1 cellular context compared by ENCODE assay signal in the genomic region with DNA sequence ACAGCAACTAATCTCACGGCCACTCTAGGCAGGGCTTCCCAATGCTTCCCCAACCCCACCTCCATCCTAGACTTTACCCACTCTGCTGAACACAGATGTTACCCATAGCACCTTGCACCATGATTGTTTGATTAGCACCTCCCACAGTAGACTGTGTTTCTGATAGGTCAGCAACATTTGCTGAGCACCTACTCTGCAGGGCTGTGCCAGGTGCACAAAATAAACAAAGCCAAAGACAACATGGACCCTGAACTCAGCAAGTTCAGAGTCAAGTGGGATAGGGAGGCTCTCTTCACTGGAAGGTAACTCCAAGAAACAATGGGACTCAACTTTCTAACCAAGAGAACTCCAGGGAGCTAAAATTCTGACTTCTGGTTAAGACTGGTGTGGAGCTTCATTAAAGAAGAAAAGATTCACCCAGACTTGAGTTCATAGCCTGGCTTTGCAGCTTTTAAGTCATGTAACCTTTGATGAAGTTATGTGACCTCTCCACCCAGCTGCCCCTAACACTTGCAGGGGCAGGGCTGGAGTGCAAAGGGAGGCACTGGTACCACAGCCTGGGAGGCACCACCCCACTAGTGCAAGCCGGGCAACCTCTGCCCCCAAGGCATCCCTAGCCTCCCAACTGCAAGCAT.
A peak's percentile ranks its signal among the peaks of the same experiment; 100 is the strongest.
TF ChIP-seq lines count a peak whose summit lies in the region.

No MANE protein-coding gene starts in this region.

TF ChIP-seq in HepG2, 621 proteins besides CTCF, POLR2A, EP300 and RAD21 (continued from another document and continues in another):
- TF ChIP-seq, protein P1, sequence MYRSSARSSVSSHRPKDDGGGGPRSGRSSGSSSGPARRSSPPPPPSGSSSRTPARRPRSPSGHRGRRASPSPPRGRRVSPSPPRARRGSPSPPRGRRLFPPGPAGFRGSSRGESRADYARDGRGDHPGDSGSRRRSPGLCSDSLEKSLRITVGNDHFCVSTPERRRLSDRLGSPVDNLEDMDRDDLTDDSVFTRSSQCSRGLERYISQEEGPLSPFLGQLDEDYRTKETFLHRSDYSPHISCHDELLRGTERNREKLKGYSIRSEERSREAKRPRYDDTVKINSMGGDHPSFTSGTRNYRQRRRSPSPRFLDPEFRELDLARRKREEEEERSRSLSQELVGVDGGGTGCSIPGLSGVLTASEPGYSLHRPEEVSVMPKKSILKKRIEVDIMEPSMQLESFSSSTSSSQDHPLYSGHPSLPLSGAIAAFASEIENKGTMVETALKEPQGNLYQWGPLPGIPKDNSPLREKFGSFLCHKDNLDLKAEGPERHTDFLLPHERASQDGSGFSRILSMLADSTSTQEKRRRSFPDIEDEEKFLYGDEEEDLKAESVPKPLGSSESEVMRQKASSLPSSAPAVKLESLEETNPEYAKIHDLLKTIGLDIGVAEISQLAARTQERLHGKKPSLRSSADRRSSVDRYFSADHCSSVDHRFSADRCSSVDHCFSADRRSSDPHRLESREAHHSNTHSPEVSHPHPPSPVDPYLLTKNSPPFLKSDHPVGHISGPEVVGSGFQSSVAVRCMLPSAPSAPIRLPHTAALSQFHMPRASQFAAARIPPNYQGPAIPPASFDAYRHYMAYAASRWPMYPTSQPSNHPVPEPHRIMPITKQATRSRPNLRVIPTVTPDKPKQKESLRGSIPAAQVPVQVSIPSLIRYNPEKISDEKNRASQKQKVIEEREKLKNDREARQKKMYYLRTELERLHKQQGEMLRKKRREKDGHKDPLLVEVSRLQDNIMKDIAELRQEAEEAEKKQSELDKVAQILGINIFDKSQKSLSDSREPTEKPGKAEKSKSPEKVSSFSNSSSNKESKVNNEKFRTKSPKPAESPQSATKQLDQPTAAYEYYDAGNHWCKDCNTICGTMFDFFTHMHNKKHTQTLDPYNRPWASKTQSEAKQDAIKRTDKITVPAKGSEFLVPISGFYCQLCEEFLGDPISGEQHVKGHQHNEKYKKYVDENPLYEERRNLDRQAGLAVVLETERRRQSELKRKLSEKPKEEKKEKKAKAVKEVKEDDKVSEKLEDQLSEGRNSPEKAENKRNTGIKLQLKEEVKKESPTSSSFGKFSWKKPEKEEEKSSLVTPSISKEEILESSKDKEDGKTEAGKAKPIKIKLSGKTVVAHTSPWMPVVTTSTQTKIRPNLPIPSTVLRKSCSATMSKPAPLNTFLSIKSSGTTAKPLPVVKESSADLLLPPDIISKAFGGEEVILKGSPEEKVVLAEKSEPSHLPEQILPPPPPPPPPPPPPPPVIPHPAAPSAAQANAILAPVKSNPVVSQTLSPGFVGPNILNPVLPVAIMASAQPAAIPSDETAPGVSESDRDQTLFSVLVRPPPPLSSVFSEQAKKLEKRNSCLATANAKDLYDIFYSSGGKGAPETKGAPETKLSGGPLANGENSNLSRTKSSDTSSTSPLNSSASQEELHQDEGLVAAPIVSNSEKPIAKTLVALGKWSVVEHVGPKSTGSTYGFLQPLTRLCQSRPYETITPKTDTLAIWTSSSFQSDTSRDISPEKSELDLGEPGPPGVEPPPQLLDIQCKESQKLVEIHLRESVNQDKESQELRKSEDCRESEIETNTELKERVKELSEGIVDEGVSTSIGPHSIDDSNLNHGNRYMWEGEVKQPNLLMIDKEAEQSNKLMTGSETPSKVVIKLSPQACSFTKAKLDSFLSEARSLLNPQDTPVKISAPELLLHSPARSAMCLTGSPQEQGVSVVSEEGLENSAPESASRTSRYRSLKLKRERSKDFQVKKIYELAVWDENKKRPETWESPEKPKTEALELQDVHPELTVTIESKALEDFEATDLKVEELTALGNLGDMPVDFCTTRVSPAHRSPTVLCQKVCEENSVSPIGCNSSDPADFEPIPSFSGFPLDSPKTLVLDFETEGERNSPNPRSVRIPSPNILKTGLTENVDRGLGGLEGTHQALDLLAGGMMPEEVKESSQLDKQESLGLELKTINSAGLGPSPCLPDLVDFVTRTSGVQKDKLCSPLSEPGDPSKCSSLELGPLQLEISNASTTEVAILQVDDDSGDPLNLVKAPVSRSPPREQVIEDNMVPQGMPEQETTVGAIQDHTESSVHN (CRISPR knock-in tag; IDR thresholded peaks at IDR 0.05), result 0 out of 2 replicates have a peak, but pooled peaks have one; percentile 89
- TF ChIP-seq, protein P2, sequence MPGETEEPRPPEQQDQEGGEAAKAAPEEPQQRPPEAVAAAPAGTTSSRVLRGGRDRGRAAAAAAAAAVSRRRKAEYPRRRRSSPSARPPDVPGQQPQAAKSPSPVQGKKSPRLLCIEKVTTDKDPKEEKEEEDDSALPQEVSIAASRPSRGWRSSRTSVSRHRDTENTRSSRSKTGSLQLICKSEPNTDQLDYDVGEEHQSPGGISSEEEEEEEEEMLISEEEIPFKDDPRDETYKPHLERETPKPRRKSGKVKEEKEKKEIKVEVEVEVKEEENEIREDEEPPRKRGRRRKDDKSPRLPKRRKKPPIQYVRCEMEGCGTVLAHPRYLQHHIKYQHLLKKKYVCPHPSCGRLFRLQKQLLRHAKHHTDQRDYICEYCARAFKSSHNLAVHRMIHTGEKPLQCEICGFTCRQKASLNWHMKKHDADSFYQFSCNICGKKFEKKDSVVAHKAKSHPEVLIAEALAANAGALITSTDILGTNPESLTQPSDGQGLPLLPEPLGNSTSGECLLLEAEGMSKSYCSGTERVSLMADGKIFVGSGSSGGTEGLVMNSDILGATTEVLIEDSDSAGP (CRISPR knock-in tag; IDR thresholded peaks at IDR 0.05; ENCODE audit: borderline replicate concordance), result peak; percentile 57; the same call in 1 of the 2 replicates
- TF ChIP-seq IKZF5 (CRISPR knock-in tag; IDR thresholded peaks at IDR 0.05) (peak; percentile 53; the same call in 1 of the 2 replicates), JUND (CRISPR knock-in tag; IDR thresholded peaks at IDR 0.05) (0 out of 2 replicates have a peak, but pooled peaks have one; percentile 24), NR2F1 (CRISPR knock-in tag; IDR thresholded peaks at IDR 0.05) (peak; percentile 40 to 79; a peak in 3 of 4 replicates), SP4 (CRISPR knock-in tag; IDR thresholded peaks at IDR 0.05) (no peak), ZNF124 (CRISPR knock-in tag; IDR thresholded peaks at IDR 0.05) (peak; percentile 78; the same call in 1 of the 2 replicates), GABPA (IDR thresholded peaks at IDR 0.05; ENCODE audit: low read depth, low read length) (no peak), GABPA (CRISPR knock-in tag; IDR thresholded peaks at IDR 0.05; ENCODE audit: low read depth) (0 out of 2 replicates have a peak, but pooled peaks have one; percentile 40), NONO (IDR thresholded peaks at IDR 0.05) (no peak), NONO (CRISPR knock-in tag; conservative IDR thresholded peaks at IDR 0.05) (peak; percentile 93), CREB1 (IDR thresholded peaks at IDR 0.05) (no peak), CREB1 (CRISPR knock-in tag; IDR thresholded peaks at IDR 0.05) (peak; percentile 80), ZBTB1 (CRISPR knock-in tag; IDR thresholded peaks at IDR 0.05; ENCODE audit: borderline replicate concordance) (no peak), HIVEP1 (CRISPR knock-in tag; IDR thresholded peaks at IDR 0.05) (no peak), MED1 (CRISPR knock-in tag; IDR thresholded peaks at IDR 0.05) (peak; percentile 93), CSRNP1 (CRISPR knock-in tag; IDR thresholded peaks at IDR 0.05) (no peak), PITX1 (CRISPR knock-in tag; IDR thresholded peaks at IDR 0.05) (peak; percentile 86), TFDP1 (CRISPR knock-in tag; IDR thresholded peaks at IDR 0.05; ENCODE audit: borderline replicate concordance) (peak; percentile 24; the same call in 1 of the 2 replicates), GATA4 (IDR thresholded peaks at IDR 0.05; ENCODE audit: borderline replicate concordance, low read depth) (peak; percentile 40; the same call in 1 of the 2 replicates), ZNF775 (CRISPR knock-in tag; IDR thresholded peaks at IDR 0.05; ENCODE audit: borderline replicate concordance) (no peak), MAFG (CRISPR knock-in tag; IDR thresholded peaks at IDR 0.05) (no peak), SMAD3 (CRISPR knock-in tag; IDR thresholded peaks at IDR 0.05) (peak; percentile 70), SNAI1 (CRISPR knock-in tag; IDR thresholded peaks at IDR 0.05; ENCODE audit: borderline replicate concordance) (no peak), ZNF878 (CRISPR knock-in tag; IDR thresholded peaks at IDR 0.05) (peak; percentile 58; the same call in 1 of the 2 replicates), HNRNPL (IDR thresholded peaks at IDR 0.05; ENCODE audit: low read depth, low read length) (peak; percentile 72; the same call in 1 of the 2 replicates), FOXJ3 (CRISPR knock-in tag; IDR thresholded peaks at IDR 0.05; ENCODE audit: borderline replicate concordance) (peak; percentile 90; the same call in 1 of the 2 replicates), ZNF513 (CRISPR knock-in tag; conservative IDR thresholded peaks at IDR 0.05) (no peak), ZMYM2 (CRISPR knock-in tag; IDR thresholded peaks at IDR 0.05) (peak; percentile 70), ZSCAN29 (CRISPR knock-in tag; conservative IDR thresholded peaks at IDR 0.05) (peak; percentile 61; the same call in 1 of the 2 replicates), MIER3 (CRISPR knock-in tag; IDR thresholded peaks at IDR 0.05; ENCODE audit: borderline replicate concordance) (peak; percentile 88; the same call in 1 of the 2 replicates), IKZF4 (CRISPR knock-in tag; IDR thresholded peaks at IDR 0.05; ENCODE audit: borderline replicate concordance, low read depth, not compliant biosample characterization) (no peak), KLF6 (CRISPR knock-in tag; IDR thresholded peaks at IDR 0.05) (peak; percentile 59; the same call in 1 of the 2 replicates), ZBTB10 (CRISPR knock-in tag; IDR thresholded peaks at IDR 0.05; ENCODE audit: borderline replicate concordance) (no peak)
- TF ChIP-seq, protein P3, sequence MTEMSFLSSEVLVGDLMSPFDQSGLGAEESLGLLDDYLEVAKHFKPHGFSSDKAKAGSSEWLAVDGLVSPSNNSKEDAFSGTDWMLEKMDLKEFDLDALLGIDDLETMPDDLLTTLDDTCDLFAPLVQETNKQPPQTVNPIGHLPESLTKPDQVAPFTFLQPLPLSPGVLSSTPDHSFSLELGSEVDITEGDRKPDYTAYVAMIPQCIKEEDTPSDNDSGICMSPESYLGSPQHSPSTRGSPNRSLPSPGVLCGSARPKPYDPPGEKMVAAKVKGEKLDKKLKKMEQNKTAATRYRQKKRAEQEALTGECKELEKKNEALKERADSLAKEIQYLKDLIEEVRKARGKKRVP (CRISPR knock-in tag; IDR thresholded peaks at IDR 0.05), result peak in 1 of 2 experiments; percentile 59; a peak in 1 of 4 replicates
